17 cellular contexts compared by ENCODE assay signal in genomic region chr7:98459529-98459928, GRCh38.
"Had no signal": no experiment of that assay in that cellular context is flagged by ENCODE, and none has a peak within 500 bp of the region (broad histone marks: within the 10 kb centered on the region; RNA-seq: fewer than 3 reads in every experiment).

No MANE protein-coding gene starts in this region.

- DNase-seq: activated CD4-positive, alpha-beta T cell treated with anti-CD3 and anti-CD28 coated beads, Interleukin-2, amount 10 ng/mL, durations not matched to agents 7 days and 5 days; activated CD8-positive, alpha-beta T cell treated with anti-CD3 and anti-CD28 coated beads, Interleukin-2, amount 10 ng/mL, durations not matched to agents 7 days and 5 days; activated naive CD4-positive, alpha-beta T cell treated with anti-CD3 and anti-CD28 coated beads for 36 hours; activated T-cell treated with anti-CD3 and anti-CD28 coated beads, Interleukin-2, amount 50 U/mL, for 4 hours; aorta; brain microvascular endothelial cell; central memory CD4-positive, alpha-beta T cell; dorsolateral prefrontal cortex; foreskin keratinocyte; hippocampal formation; left ventricle myocardium superior; stimulated activated CD4-positive, alpha-beta T cell treated with anti-CD3 and anti-CD28 coated beads, Interleukin-12 subunit alpha, Interleukin-12 subunit beta, amount 100 ng/mL, for 4 hours; stimulated activated CD4-positive, alpha-beta T cell treated with anti-CD3 and anti-CD28 coated beads, Interleukin-1b, Interleukin-23, amount 100 ng/mL, for 48 hours; stimulated activated CD8-positive, alpha-beta memory T cell treated with anti-CD3 and anti-CD28 coated beads, Interleukin-4, amount 100 ng/mL, for 48 hours; stimulated activated naive CD4-positive, alpha-beta T cell; T1000 had no signal

- H3K27me3 ChIP-seq: brain microvascular endothelial cell, foreskin keratinocyte had no signal

- FAIRE-seq: colon had no signal

- ATAC-seq: activated CD8-positive, alpha-beta T cell treated with anti-CD3 and anti-CD28 coated beads, Interleukin-2, amount 10 ng/mL, durations not matched to agents 7 days and 5 days; activated T-cell treated with anti-CD3 and anti-CD28 coated beads, Interleukin-2, amount 50 U/mL, for 4 hours; foreskin keratinocyte; left ventricle myocardium superior had no signal

- H3K4me3 ChIP-seq: dorsolateral prefrontal cortex had no signal

- H3K36me3 ChIP-seq: brain microvascular endothelial cell had no signal
